1 cellular context compared by ENCODE assay signal in the genomic region with DNA sequence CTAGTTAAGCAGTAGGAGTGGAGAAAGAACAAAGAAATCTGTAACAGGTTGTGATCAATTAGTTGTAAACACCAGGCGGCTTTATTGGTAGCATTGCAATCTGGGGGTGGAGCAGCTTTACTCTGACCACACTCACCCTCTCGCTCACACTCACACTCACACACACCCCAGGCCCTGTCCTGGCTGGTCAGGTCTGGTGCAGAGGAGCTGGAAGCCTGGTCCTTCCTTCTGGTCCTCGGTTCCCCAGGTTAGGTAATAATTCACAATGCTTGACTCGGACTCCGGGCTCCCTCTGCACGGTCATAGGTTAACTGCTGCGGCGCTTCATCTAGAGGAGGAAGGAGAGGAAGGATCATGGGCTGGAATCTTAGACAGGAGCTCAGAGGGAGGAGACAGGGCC.
TF ChIP-seq lines count a peak whose summit lies in the region.

No MANE protein-coding gene starts in this region.

TF ChIP-seq in HepG2, 621 proteins besides CTCF, POLR2A, EP300 and RAD21:
- TF ChIP-seq ZSCAN25 (CRISPR knock-in tag; IDR thresholded peaks at IDR 0.05) (no peak), SP4 (CRISPR knock-in tag; IDR thresholded peaks at IDR 0.05) (no peak), ZNF350 (CRISPR knock-in tag; IDR thresholded peaks at IDR 0.05; ENCODE audit: borderline replicate concordance, low read depth) (0 out of 2 replicates have a peak, but pooled peaks have one; percentile 1), HDAC6 (IDR thresholded peaks at IDR 0.05; ENCODE audit: low read depth, low read length) (no peak), ASH2L (IDR thresholded peaks at IDR 0.05; ENCODE audit: insufficient read length, low read depth, low read length) (peak; percentile 29)
